27 cellular contexts compared by ENCODE assay signal in genomic region chr3:33895658-33896057, GRCh38.
"Had no signal": no experiment of that assay in that cellular context is flagged by ENCODE, and none has a peak within 500 bp of the region (broad histone marks: within the 10 kb centered on the region; RNA-seq: fewer than 3 reads in every experiment).

No MANE protein-coding gene starts in this region.

- H3K4me1 ChIP-seq: colonic mucosa, esophagus muscularis mucosa, esophagus squamous epithelium, foreskin keratinocyte, gastrocnemius medialis, gastroesophageal sphincter, heart left ventricle, heart right ventricle had no signal

- FAIRE-seq: endometrium, endothelial cell of umbilical vein, frontal cortex had no signal

- H3K4me3 ChIP-seq: colonic mucosa, coronary artery, dorsolateral prefrontal cortex, esophagus muscularis mucosa, esophagus squamous epithelium, gastrocnemius medialis, gastroesophageal sphincter, heart left ventricle, heart right ventricle had no signal

- H3K9me3 ChIP-seq: colonic mucosa, esophagus muscularis mucosa, esophagus squamous epithelium, gastrocnemius medialis, gastroesophageal sphincter, heart left ventricle, heart right ventricle had no signal

- H3K27me3 ChIP-seq: colonic mucosa, dorsolateral prefrontal cortex, esophagus muscularis mucosa, esophagus squamous epithelium, foreskin keratinocyte, gastrocnemius medialis, gastroesophageal sphincter, heart left ventricle, heart right ventricle had no signal

- ATAC-seq: effector memory CD8-positive, alpha-beta T cell; esophagus mucosa; foreskin keratinocyte; gastrocnemius medialis; gastroesophageal sphincter; heart left ventricle; heart right ventricle had no signal

- H3K36me3 ChIP-seq: colonic mucosa, esophagus muscularis mucosa, esophagus squamous epithelium, gastrocnemius medialis, gastroesophageal sphincter, heart left ventricle, heart right ventricle had no signal

- H3K27ac ChIP-seq: colonic mucosa, coronary artery, dorsolateral prefrontal cortex, epithelial cell of prostate, esophagus muscularis mucosa, esophagus squamous epithelium, foreskin keratinocyte, gastrocnemius medialis, gastroesophageal sphincter, heart left ventricle, heart right ventricle had no signal

- DNase-seq: colonic mucosa; cortex of kidney; dermis blood vessel endothelial cell; dorsolateral prefrontal cortex; effector CD4-positive, alpha-beta T cell; effector CD8-positive, alpha-beta T cell; effector memory CD4-positive, alpha-beta T cell; effector memory CD8-positive, alpha-beta T cell; endodermal cell; erythroblast; esophagus squamous epithelium; foreskin fibroblast; foreskin melanocyte; gastrocnemius medialis; glutamatergic neuron; head of caudate nucleus; heart left ventricle; heart right ventricle had no signal
